17 cellular contexts compared by ENCODE assay signal in genomic region chr17:61415374-61416210, GRCh38. TPM values are rescaled to one million over a fixed set of nuclear protein-coding genes. Genes with fewer than 3 reads are reported as not detected.
DNase-seq lines count a peak whose midpoint lies in the region; ATAC-seq and TF ChIP-seq lines count a peak whose summit lies in the region.
"Had no signal": no experiment of that assay in that cellular context is flagged by ENCODE, and none has a peak within 500 bp of the region (broad histone marks: within the 10 kb centered on the region; RNA-seq: fewer than 3 reads in every experiment).

No MANE protein-coding gene starts in this region.

- no peak for TF ChIP-seq CTCF in lower lobe of right lung (IDR thresholded peaks at IDR 0.05)
- TF ChIP-seq CTCF in type B pancreatic cell (conservative IDR thresholded peaks at IDR 0.05) = no peak
- no peak for TF ChIP-seq CTCF in A673 (conservative IDR thresholded peaks at IDR 0.05; ENCODE audit: low read depth, low read length)

- peaks cover 2% of the 10 kb centered on the region for H3K36me3 Mint-ChIP-seq in activated CD8-positive, alpha-beta memory T cell treated with anti-CD3 and anti-CD28 coated beads, Interleukin-2, amount 10 ng/mL, durations not matched to agents 7 days and 5 days
- H3K36me3 Mint-ChIP-seq in type B pancreatic cell (no peaks in the 10 kb centered on the region), T-cell (no peaks in the 10 kb centered on the region)

- peaks cover 32% of the 10 kb centered on the region for H3K27me3 Mint-ChIP-seq in activated CD8-positive, alpha-beta memory T cell treated with anti-CD3 and anti-CD28 coated beads, Interleukin-2, amount 10 ng/mL, durations not matched to agents 7 days and 5 days
- peaks cover 38% of the 10 kb centered on the region for H3K27me3 Mint-ChIP-seq in type B pancreatic cell
- H3K27me3 Mint-ChIP-seq in T-cell = peaks cover 18 to 37% of the 10 kb centered on the region in 2 donors

- no TSS peak for BruUV-seq in A673 (replicated peaks; lab: Mats Ljungman, UMichigan)

- CTCF ChIA-PET in activated CD8-positive, alpha-beta memory T cell treated with anti-CD3 and anti-CD28 coated beads, Interleukin-2, amount 10 ng/mL, durations not matched to agents 7 days and 5 days (lab: Charles Lee) = interaction anchor here (0.6 to 0.9 kb wide), 3 partner anchors 46 to 190 kb away, joined by 3 read pairs; no protein-coding TSS in a partner anchor
- CTCF ChIA-PET in T-cell (lab: Charles Lee) (interaction anchor here in 1 of 2 donors (0.7 to 1.4 kb wide), 2 partner anchors 34 to 370 kb away, joined by 3 read pairs; no protein-coding TSS in a partner anchor), A673 (lab: Charles Lee) (no interaction called here)

- ATAC-seq in activated CD8-positive, alpha-beta memory T cell treated with anti-CD3 and anti-CD28 coated beads, Interleukin-2, amount 10 ng/mL, durations not matched to agents 7 days and 5 days = no peak
- ATAC-seq in lower lobe of right lung (no peak), GM19328 (IDR thresholded peaks at IDR 0.05; ENCODE audit: unreplicated experiment) (no peak), T-cell (replicated peaks in 1 of 4) (no peak)
- ATAC-seq: activated T-helper 17 cell treated with anti-CD3 and anti-CD28 coated beads, Interleukin-2, amount 50 U/mL, for 72 hours had no signal

- no peaks in the 10 kb centered on the region for H3K9me3 Mint-ChIP-seq in activated CD8-positive, alpha-beta memory T cell treated with anti-CD3 and anti-CD28 coated beads, Interleukin-2, amount 10 ng/mL, durations not matched to agents 7 days and 5 days (ENCODE audit: low read depth)
- no peaks in the 10 kb centered on the region for H3K9me3 Mint-ChIP-seq in type B pancreatic cell
- no peaks in the 10 kb centered on the region for H3K9me3 Mint-ChIP-seq in T-cell
- H3K9me3 Mint-ChIP-seq: activated CD4-positive, alpha-beta T cell treated with anti-CD3 and anti-CD28 coated beads, Interleukin-2, amount 10 ng/mL, durations not matched to agents 7 days and 5 days; activated T-helper 17 cell treated with anti-CD3 and anti-CD28 coated beads, Interleukin-2, amount 50 U/mL, for 72 hours had no signal

- H3K4me3 Mint-ChIP-seq in activated CD8-positive, alpha-beta memory T cell treated with anti-CD3 and anti-CD28 coated beads, Interleukin-2, amount 10 ng/mL, durations not matched to agents 7 days and 5 days = no peak overlapping the region
- H3K4me3 Mint-ChIP-seq in type B pancreatic cell (peak overlapping the region; percentile 39), T-cell (no peak overlapping the region)
- H3K4me3 Mint-ChIP-seq: activated CD4-positive, alpha-beta T cell treated with anti-CD3 and anti-CD28 coated beads, Interleukin-2, amount 10 ng/mL, durations not matched to agents 7 days and 5 days; activated T-helper 17 cell treated with anti-CD3 and anti-CD28 coated beads, Interleukin-2, amount 50 U/mL, for 72 hours had no signal

- H3K4me1 ChIP-seq in lower lobe of right lung = peaks cover 25% of the 10 kb centered on the region
- peaks cover 12% of the 10 kb centered on the region for H3K4me1 ChIP-seq in A673 (ENCODE audit: insufficient read depth, low read length, poor library complexity, severe bottlenecking)

- intact Hi-C loops in lower lobe of right lung (cut with DNase I) = no loop called here
- intact Hi-C loops in A673 (cut with micrococcal nuclease; ENCODE audit: unreplicated experiment) = loop anchor here (2.0 to 5.0 kb wide), 2 partner anchors 135 to 422 kb away; no protein-coding TSS in a partner anchor

- H3K9me3 ChIP-seq in lower lobe of right lung (no peaks in the 10 kb centered on the region), A673 (ENCODE audit: low read depth, low read length, poor library complexity, severe bottlenecking) (no peaks in the 10 kb centered on the region)

- DNase-seq in activated CD8-positive, alpha-beta memory T cell treated with anti-CD3 and anti-CD28 coated beads, Interleukin-2, amount 10 ng/mL, durations not matched to agents 7 days and 5 days = peak; percentile 36
- no peak for DNase-seq in activated CD8-positive, alpha-beta memory T cell treated with anti-CD3 and anti-CD28 coated beads, Interleukin-2, amount 50 U/mL, for 4 hours
- DNase-seq in caudate nucleus (lab: John Stamatoyannopoulos, UW) (no peak), lower lobe of right lung (no peak), type B pancreatic cell (ENCODE audit: extremely low spot score, unreplicated experiment) (no peak), T-cell (no peak), A673 (ENCODE audit: low spot score) (no peak)
- DNase-seq: activated CD4-positive, alpha-beta T cell treated with anti-CD3 and anti-CD28 coated beads, Interleukin-2, amount 10 ng/mL, durations not matched to agents 7 days and 5 days; effector CD4-positive, alpha-beta T cell; NCI-H146; NCI-H524; small intestine had no signal

- H3K27ac ChIP-seq in caudate nucleus (ENCODE audit: low read depth, low read length) (peak overlapping the region; percentile 34), lower lobe of right lung (peak overlapping the region; percentile 89), A673 (ENCODE audit: low read depth, low read length, poor library complexity, severe bottlenecking) (no peak overlapping the region)
- H3K27ac ChIP-seq: KMS-11 had no signal

- H3K36me3 ChIP-seq in lower lobe of right lung = no peaks in the 10 kb centered on the region
- no peaks in the 10 kb centered on the region for H3K36me3 ChIP-seq in A673 (ENCODE audit: insufficient read depth, low read length, poor library complexity, severe bottlenecking)

- POLR2A ChIA-PET in T-cell (lab: Charles Lee) = no interaction called here
- POLR2A ChIA-PET in A673 (lab: Charles Lee; ENCODE audit: low non-redundant PET) = no interaction called here

- H3K27me3 ChIP-seq in lower lobe of right lung (ENCODE audit: low read depth) = peaks cover 6% of the 10 kb centered on the region
- peaks cover 1% of the 10 kb centered on the region for H3K27me3 ChIP-seq in A673 (replicated peaks; ENCODE audit: insufficient read depth, low read depth, low read length, poor library complexity)

- H3K4me3 ChIP-seq in lower lobe of right lung (no peak overlapping the region), A673 (ENCODE audit: low read depth, low read length, poor library complexity, severe bottlenecking) (no peak overlapping the region)

- H3K4me1 Mint-ChIP-seq in activated CD8-positive, alpha-beta memory T cell treated with anti-CD3 and anti-CD28 coated beads, Interleukin-2, amount 10 ng/mL, durations not matched to agents 7 days and 5 days = peaks cover 4% of the 10 kb centered on the region
- H3K4me1 Mint-ChIP-seq in type B pancreatic cell (ENCODE audit: unreplicated experiment) (peaks cover 3% of the 10 kb centered on the region), T-cell (peaks cover 1 to 7% (median 2%) of the 10 kb centered on the region in 3 donors)

- H3K27ac Mint-ChIP-seq in activated CD8-positive, alpha-beta memory T cell treated with anti-CD3 and anti-CD28 coated beads, Interleukin-2, amount 10 ng/mL, durations not matched to agents 7 days and 5 days = no peak overlapping the region
- H3K27ac Mint-ChIP-seq in type B pancreatic cell = no peak overlapping the region
- no peak overlapping the region for H3K27ac Mint-ChIP-seq in T-cell
- H3K27ac Mint-ChIP-seq: activated CD4-positive, alpha-beta T cell treated with anti-CD3 and anti-CD28 coated beads, Interleukin-2, amount 10 ng/mL, durations not matched to agents 7 days and 5 days; activated T-helper 17 cell treated with anti-CD3 and anti-CD28 coated beads, Interleukin-2, amount 50 U/mL, for 72 hours had no signal

RNA-seq across cellular contexts. Expression of gene TBX2, which starts 15.9 kb away (rescaled TPM):
- total RNA-seq in activated CD8-positive, alpha-beta memory T cell treated with anti-CD3 and anti-CD28 coated beads, Interleukin-2, amount 10 ng/mL, durations not matched to agents 7 days and 5 days = not detected
- total RNA-seq in lower lobe of right lung (83.3 TPM), type B pancreatic cell (ENCODE audit: low replicate concordance) (8.7 and 55.9 TPM in 2 replicates), T-cell (under 1 TPM in 3 of 5 donors, not detected in 2; 0.26 to 0.82 (median 0.32) TPM), A673 (2021) (not detected in 2 replicates)
- total RNA-seq: activated CD4-positive, alpha-beta T cell treated with anti-CD3 and anti-CD28 coated beads, Interleukin-2, amount 10 ng/mL, durations not matched to agents 7 days and 5 days; activated T-helper 17 cell treated with anti-CD3 and anti-CD28 coated beads, Interleukin-2, amount 50 U/mL, for 72 hours had no signal

RNA-seq across cellular contexts. Expression of gene TBX4, which starts 36.6 kb away (rescaled TPM):
- total RNA-seq in activated CD8-positive, alpha-beta memory T cell treated with anti-CD3 and anti-CD28 coated beads, Interleukin-2, amount 10 ng/mL, durations not matched to agents 7 days and 5 days = not detected
- total RNA-seq in lower lobe of right lung (22.3 TPM), type B pancreatic cell (ENCODE audit: low replicate concordance) (0.45 and 1.8 TPM in 2 replicates), T-cell (not detected), A673 (2021) (not detected in 2 replicates)
- total RNA-seq: activated CD4-positive, alpha-beta T cell treated with anti-CD3 and anti-CD28 coated beads, Interleukin-2, amount 10 ng/mL, durations not matched to agents 7 days and 5 days; activated T-helper 17 cell treated with anti-CD3 and anti-CD28 coated beads, Interleukin-2, amount 50 U/mL, for 72 hours; frontal cortex; RPMI7951 had no signal
